ENCODE assay signal across 23 cellular contexts in genomic region chr10:86727459-86727858, GRCh38. TPM values are rescaled to one million over a fixed set of nuclear protein-coding genes. Genes with fewer than 3 reads are reported as not detected.
DNase-seq lines count a peak whose midpoint lies in the region; ATAC-seq and TF ChIP-seq lines count a peak whose summit lies in the region.
"Had no signal": no experiment of that assay in that cellular context is flagged by ENCODE, and none has a peak within 500 bp of the region (broad histone marks: within the 10 kb centered on the region; RNA-seq: fewer than 3 reads in every experiment).

No MANE protein-coding gene starts in this region.

- no peaks in the 10 kb centered on the region for H3K79me1 ChIP-seq in mesendoderm (ENCODE audit: low read length)

- intact Hi-C loops in heart left ventricle (cut with DNase I): no loop called here
- intact Hi-C loops in tibial artery (cut with DNase I; ENCODE audit: low total_unique reads): no loop called here
- intact Hi-C loops in body of pancreas (cut with DNase I): no loop called here

- H3K9ac ChIP-seq in rectal smooth muscle tissue (ENCODE audit: low read length) (no peak overlapping the region), mesendoderm (ENCODE audit: low read length) (no peak overlapping the region)
- H3K9ac ChIP-seq: KMS-11 had no signal

- H2BK15ac ChIP-seq in mesendoderm (replicated peaks; ENCODE audit: low read depth): no peak overlapping the region

- no peak overlapping the region for H2BK5ac ChIP-seq in mesendoderm (ENCODE audit: low read length)

- H3K36me3 ChIP-seq in right atrium auricular region: peaks cover 40% of the 10 kb centered on the region
- H3K36me3 ChIP-seq in heart left ventricle: peaks cover 0 to 74% (median 12%) of the 10 kb centered on the region in 9 donors
- H3K36me3 ChIP-seq in rectal smooth muscle tissue (ENCODE audit: control insufficient read depth, insufficient read depth, low read length): peaks cover 2% of the 10 kb centered on the region
- H3K36me3 ChIP-seq in tibial artery: peaks cover 21 to 36% (median 24%) of the 10 kb centered on the region in 3 donors
- no peaks in the 10 kb centered on the region for H3K36me3 ChIP-seq in mesendoderm (ENCODE audit: control insufficient read depth, insufficient read depth, low read length)
- no peaks in the 10 kb centered on the region for H3K36me3 ChIP-seq in body of pancreas (replicated peaks in 1 of 2; ENCODE audit: insufficient read depth in 1 of 2, low read depth in 2 of 2)
- H3K36me3 ChIP-seq: HAP-1, Peyer's patch had no signal

- H2BK120ac ChIP-seq in mesendoderm (ENCODE audit: low read depth, low read length): no peak overlapping the region

- H3K27me3 ChIP-seq in right atrium auricular region: no peaks in the 10 kb centered on the region
- peaks cover 0 to 10% (median 0%) of the 10 kb centered on the region in 9 donors for H3K27me3 ChIP-seq in heart left ventricle
- no peaks in the 10 kb centered on the region for H3K27me3 ChIP-seq in rectal smooth muscle tissue (ENCODE audit: control insufficient read depth, insufficient read depth, low read length)
- no peaks in the 10 kb centered on the region for H3K27me3 ChIP-seq in tibial artery
- no peaks in the 10 kb centered on the region for H3K27me3 ChIP-seq in mesendoderm (ENCODE audit: insufficient read depth, low read length, poor library complexity)
- no peaks in the 10 kb centered on the region for H3K27me3 ChIP-seq in body of pancreas
- H3K27me3 ChIP-seq: Peyer's patch had no signal

- no peaks in the 10 kb centered on the region for H3K79me2 ChIP-seq in mesendoderm (ENCODE audit: control insufficient read depth, insufficient read depth, low read length)

- TF ChIP-seq POLR2A in heart left ventricle (IDR thresholded peaks at IDR 0.05) (no peak), body of pancreas (IDR thresholded peaks at IDR 0.05) (no peak)

- no peak for TF ChIP-seq CTCF in right atrium auricular region (IDR thresholded peaks at IDR 0.05)
- no peak for TF ChIP-seq CTCF in heart left ventricle (IDR thresholded peaks at IDR 0.05)
- TF ChIP-seq CTCF in tibial artery (IDR thresholded peaks at IDR 0.05): no peak
- TF ChIP-seq CTCF in body of pancreas (IDR thresholded peaks at IDR 0.05): no peak

- peak overlapping the region; percentile 22 to 90 for H3K27ac ChIP-seq in right atrium auricular region
- H3K27ac ChIP-seq in heart left ventricle: peak overlapping the region in 6 of 12 donors; percentile 33 to 94 (median 64)
- H3K27ac ChIP-seq in rectal smooth muscle tissue (ENCODE audit: low read depth, low read length): peak overlapping the region; percentile 65
- peak overlapping the region; percentile 12 to 88 for H3K27ac ChIP-seq in tibial artery
- no peak overlapping the region for H3K27ac ChIP-seq in mesendoderm (ENCODE audit: low read depth, low read length)
- H3K27ac ChIP-seq in body of pancreas: no peak overlapping the region
- H3K27ac ChIP-seq: C4-2B, KMS-11 had no signal

- no peak for ATAC-seq in heart left ventricle
- ATAC-seq in body of pancreas: no peak
- ATAC-seq: GM23338 had no signal

- no peak overlapping the region for H3K56ac ChIP-seq in mesendoderm (ENCODE audit: low read length)

- no peak overlapping the region for H4K5ac ChIP-seq in mesendoderm (ENCODE audit: low read length)

- no peak overlapping the region for H4K8ac ChIP-seq in mesendoderm (ENCODE audit: low read depth, low read length)

- H3K4me3 ChIP-seq in right atrium auricular region (no peak overlapping the region), heart left ventricle (no peak overlapping the region), rectal smooth muscle tissue (ENCODE audit: low read length) (no peak overlapping the region), tibial artery (no peak overlapping the region), mesendoderm (ENCODE audit: low read length) (no peak overlapping the region), body of pancreas (no peak overlapping the region)
- H3K4me3 ChIP-seq: GM23338, HAP-1, Peyer's patch had no signal

- H3K4me2 ChIP-seq in mesendoderm (ENCODE audit: low read length): no peak overlapping the region
- H3K4me2 ChIP-seq: GM23338, KMS-11 had no signal

- WGBS in heart left ventricle, 4 donors: 70 to 78% (median 75%) methylated on average over 6 of the region's 6 CpGs
- no CpG with 5 or more reads among the region's 6 CpGs for WGBS in mesendoderm (ENCODE audit: extremely low coverage, insufficient coverage, low lambda C conversion rate)
- 76 to 83% methylated on average over 6 of the region's 6 CpGs for WGBS in body of pancreas, 2 donors

- DNase-seq in right atrium auricular region (ENCODE audit: low spot score) (no peak), heart left ventricle (no peak), left kidney (ENCODE audit: low read depth, low spot score) (peak; percentile 95), tibial artery (peak in 1 of 2 donors; percentile 16), activated gamma-delta T cell (lab: John Stamatoyannopoulos, UW) (no peak), mesendoderm (no peak), body of pancreas (no peak)
- DNase-seq: Calu3; CD8-positive, alpha-beta memory T cell; DMS153; MV-4-11; NCI-H1694; NCI-H2081; NCI-H2171 treated with DMSO at 0.1 percent for 48 hours; NCI-H524 treated with DMSO at 0.1 percent for 48 hours; NCI-H82 had no signal

- H3K4me1 ChIP-seq in right atrium auricular region (peaks cover 0 to 42% of the 10 kb centered on the region in 2 donors), heart left ventricle (peaks cover 0 to 71% (median 16%) of the 10 kb centered on the region in 12 donors), rectal smooth muscle tissue (ENCODE audit: control insufficient read depth, insufficient read depth, low read length) (peaks cover 10% of the 10 kb centered on the region), tibial artery (peaks cover 0 to 28% (median 13%) of the 10 kb centered on the region in 4 donors), mesendoderm (ENCODE audit: control insufficient read depth, low read depth, low read length) (no peaks in the 10 kb centered on the region), body of pancreas (peaks cover 7% of the 10 kb centered on the region)
- H3K4me1 ChIP-seq: HAP-1 had no signal

- H3K9me3 ChIP-seq in right atrium auricular region (no peaks in the 10 kb centered on the region), heart left ventricle (no peaks in the 10 kb centered on the region), tibial artery (no peaks in the 10 kb centered on the region), body of pancreas (no peaks in the 10 kb centered on the region)
- H3K9me3 ChIP-seq: HAP-1, Peyer's patch had no signal

- H2AK5ac ChIP-seq in mesendoderm (ENCODE audit: low read length): no peak overlapping the region

- no peak overlapping the region for H3K23ac ChIP-seq in mesendoderm (ENCODE audit: low read length)

- no peak overlapping the region for H3K4ac ChIP-seq in mesendoderm (ENCODE audit: low read depth, low read length)

- H3K18ac ChIP-seq in mesendoderm (ENCODE audit: low read length): no peak overlapping the region

RNA-seq across cellular contexts. Expression of gene BMPR1A, which starts 29.0 kb away (rescaled TPM):
- total RNA-seq in right atrium auricular region (10 to 100 TPM; 28.6 to 41.2 TPM), heart left ventricle (10 to 100 TPM; 19.9 to 72.0 (median 46.1) TPM), body of pancreas (10 to 100 TPM in 1 of 2 donors, 1 to 10 TPM in 1; 9.9 to 12.2 TPM)
- polyA plus RNA-seq in heart left ventricle: 10 to 100 TPM in 1 of 2 donors, 1 to 10 TPM in 1; 6.3 to 18.6 TPM
- polyA plus RNA-seq in mesendoderm (2013, experiment 1 of 2): 72.9 TPM
- 74.8 TPM for polyA plus RNA-seq in mesendoderm (2013, experiment 2 of 2)

RNA-seq across cellular contexts. Expression of gene LDB3, which starts 59.1 kb away (rescaled TPM):
- total RNA-seq in right atrium auricular region: 100 to 1,000 TPM; 448 to 908 TPM
- 1,000 to 10,000 TPM in 7 of 9 donors, 100 to 1,000 TPM in 2; 800 to 1,716 (median 1,273) TPM for total RNA-seq in heart left ventricle
- 1,000 to 10,000 TPM in 1 of 2 donors, 100 to 1,000 TPM in 1; 165 to 1,759 TPM for polyA plus RNA-seq in heart left ventricle
- 0.51 TPM for polyA plus RNA-seq in mesendoderm (2013, experiment 1 of 2)
- 0.59 TPM for polyA plus RNA-seq in mesendoderm (2013, experiment 2 of 2)
- total RNA-seq in body of pancreas: under 1 TPM; 0.66 to 0.78 TPM
- total RNA-seq: Calu3, HT1080 had no signal
- polyA plus RNA-seq: CD8-positive, alpha-beta memory T cell had no signal

Comparison
In these comparisons a context has a peak if more than half of its experiments do, and no peak if none do; other contexts are left out.
1. H3K27ac ChIP-seq: peak in right atrium auricular region (2 of 2), rectal smooth muscle tissue (single experiment) and tibial artery (2 of 2); none in mesendoderm (single experiment) and body of pancreas (0 of 4).
2. RNA of gene LDB3, which starts 59.1 kb away (total RNA-seq): 800 to 1,716 TPM in heart left ventricle and 448 to 908 TPM in right atrium auricular region; 0.66 to 0.78 TPM in body of pancreas; every median in the first group is over 100 times any median in the second.